Comparison of ENCODE assay signal across 11 cellular contexts in the genomic region with DNA sequence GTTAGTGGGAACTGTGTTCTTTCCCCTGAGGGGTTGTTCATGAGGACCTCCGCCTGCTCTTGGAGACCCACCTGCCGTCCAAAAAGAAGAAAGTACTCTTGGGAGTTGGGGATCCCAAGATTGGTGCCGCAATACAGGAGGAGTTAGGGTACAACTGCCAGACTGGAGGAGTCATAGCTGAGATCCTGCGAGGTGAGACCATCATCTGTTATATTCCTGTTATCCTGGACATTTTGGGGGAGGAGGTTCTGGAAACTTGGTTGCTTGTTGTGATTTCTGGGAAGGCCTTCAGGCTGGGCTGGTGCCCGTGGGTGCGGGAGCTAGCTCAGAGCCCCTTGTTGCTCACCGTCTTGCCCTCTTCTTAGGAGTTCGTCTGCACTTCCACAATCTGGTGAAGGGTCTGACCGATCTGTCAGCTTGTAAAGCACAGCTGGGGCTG. TPM values are rescaled to one million over a fixed set of nuclear protein-coding genes. Genes with fewer than 3 reads are reported as not detected.
DNase-seq lines count a peak whose midpoint lies in the region; ATAC-seq, FAIRE-seq and TF ChIP-seq lines count a peak whose summit lies in the region.
"Had no signal": no experiment of that assay in that cellular context is flagged by ENCODE, and none has a peak within 500 bp of the region (broad histone marks: within the 10 kb centered on the region; RNA-seq: fewer than 3 reads in every experiment).

No MANE protein-coding gene starts in this region.

- POLR2A ChIA-PET in A549 (lab: Yijun Ruan, JAX) = interaction anchor here (1.7 kb wide), 1 partner anchor 10 kb away, joined by 11 read pairs; the partner anchor contains the start of gene IDH3B

- peaks cover 28% of the 10 kb centered on the region for H3K4me1 Mint-ChIP-seq in activated T-helper 17 cell treated with anti-CD3 and anti-CD28 coated beads, Interleukin-2, amount 50 U/mL, for 72 hours
- H3K4me1 Mint-ChIP-seq in immature natural killer cell = peaks cover 29 to 45% of the 10 kb centered on the region in 2 donors

- H3K27ac Mint-ChIP-seq in activated T-helper 17 cell treated with anti-CD3 and anti-CD28 coated beads, Interleukin-2, amount 50 U/mL, for 72 hours = peak overlapping the region; percentile 89
- H3K27ac Mint-ChIP-seq in immature natural killer cell = peak overlapping the region in 3 of 6 donors; percentile 44 to 65 (median 57)

- no peak for TF ChIP-seq EP300 in A549 (IDR thresholded peaks at IDR 0.05)

- H3K27me3 ChIP-seq in GM23248 (replicated peaks; ENCODE audit: insufficient read depth) (no peaks in the 10 kb centered on the region), Peyer's patch (no peaks in the 10 kb centered on the region)

- H3F3A ChIP-seq in GM23248 (ENCODE audit: insufficient read depth) = peaks cover 55% of the 10 kb centered on the region

- no peaks in the 10 kb centered on the region for H4K20me1 ChIP-seq in GM23248 (ENCODE audit: insufficient read depth)

- peaks cover 39% of the 10 kb centered on the region for H3K36me3 ChIP-seq in GM23248 (ENCODE audit: low read depth)
- peaks cover 0 to 54% (median 0%) of the 10 kb centered on the region in 3 donors for H3K36me3 ChIP-seq in Peyer's patch

- H3K27ac ChIP-seq in A549 (peak overlapping the region; percentile 95 to 96; a peak in 5 of 6 replicates), GM23248 (no peak overlapping the region), Peyer's patch (no peak overlapping the region)

- CTCF ChIA-PET in A549 (lab: Yijun Ruan, JAX) = interaction anchor here (1.1 to 13.5 kb wide), 8 partner anchors 7 to 130 kb away, joined by 3 to 165 read pairs (median 6); partner anchors contain the start of gene IDH3B

- H3K27me3 Mint-ChIP-seq in activated T-helper 17 cell treated with anti-CD3 and anti-CD28 coated beads, Interleukin-2, amount 50 U/mL, for 72 hours = no peaks in the 10 kb centered on the region
- peaks cover 4 to 15% (median 12%) of the 10 kb centered on the region in 3 donors for H3K27me3 Mint-ChIP-seq in immature natural killer cell (ENCODE audit: low read depth in 3 of 3)

- H3K4me3 ChIP-seq in A549 = peak overlapping the region; percentile 78
- peak overlapping the region; percentile 89 for H3K4me3 ChIP-seq in GM23248
- H3K4me3 ChIP-seq in Peyer's patch = peak overlapping the region in 1 of 4 donors; percentile 97

- H3K9me3 ChIP-seq in A549 = no peaks in the 10 kb centered on the region
- H3K9me3 ChIP-seq in GM23248 (ENCODE audit: low read depth) = no peaks in the 10 kb centered on the region
- no peaks in the 10 kb centered on the region for H3K9me3 ChIP-seq in Peyer's patch

- no peak for DNase-seq in A549 (ENCODE audit: low read depth in 1 of 2, low spot score in 1 of 2)
- DNase-seq in GM23248 = no peak
- DNase-seq in immature natural killer cell = no peak
- DNase-seq in AML-193 (lab: John Stamatoyannopoulos, UW) = no peak
- DNase-seq in Peyer's patch = no peak
- DNase-seq in germinal center (ENCODE audit: low spot score) = no peak
- DNase-seq: activated CD4-positive, alpha-beta T cell treated with anti-CD3 and anti-CD28 coated beads for 4 hours; NCI-H1436; stimulated activated CD4-positive, alpha-beta T cell treated with anti-CD3 and anti-CD28 coated beads, Interleukin-4, amount 100 ng/mL, for 24 hours had no signal

- no peak for TF ChIP-seq RAD21 in A549 (conservative IDR thresholded peaks at IDR 0.05 in 1 of 2, IDR thresholded peaks at IDR 0.05 in 1 of 2)

- in situ Hi-C loops in GM23248 (cut with MboI) = no loop called here

- peak overlapping the region; percentile 81 for H3K4me3 Mint-ChIP-seq in activated T-helper 17 cell treated with anti-CD3 and anti-CD28 coated beads, Interleukin-2, amount 50 U/mL, for 72 hours
- H3K4me3 Mint-ChIP-seq in immature natural killer cell = peak overlapping the region; percentile 46 to 90 (median 87)

- H2AFZ ChIP-seq in GM23248 = no peak overlapping the region

- H3K4me1 ChIP-seq in A549 = peaks cover 34% of the 10 kb centered on the region
- H3K4me1 ChIP-seq in GM23248 (ENCODE audit: insufficient read depth) = peaks cover 4% of the 10 kb centered on the region; the same call in 1 of the 2 replicates
- peaks cover 0 to 26% (median 4%) of the 10 kb centered on the region in 4 donors for H3K4me1 ChIP-seq in Peyer's patch

- no peaks in the 10 kb centered on the region for H3K9me2 ChIP-seq in GM23248 (ENCODE audit: insufficient read depth)

- WGBS in A549 (ENCODE audit: missing lambda C conversion rate) = 57% methylated on average over 9 of the region's 9 CpGs
- WGBS in GM23248 (ENCODE audit: low coverage in 1 of 2, low lambda C conversion rate in 2 of 2, missing lambda C conversion rate in 2 of 2), 2 experiments = 77 to 79% methylated on average over 9 of the region's 9 CpGs

- no peak for TF ChIP-seq CTCF in A549 (IDR thresholded peaks at IDR 0.05)
- TF ChIP-seq CTCF in Peyer's patch (IDR thresholded peaks at IDR 0.05) = no peak

- peaks cover 75% of the 10 kb centered on the region for H3K36me3 Mint-ChIP-seq in activated T-helper 17 cell treated with anti-CD3 and anti-CD28 coated beads, Interleukin-2, amount 50 U/mL, for 72 hours (ENCODE audit: low read depth)
- peaks cover 33 to 46% (median 36%) of the 10 kb centered on the region in 3 donors for H3K36me3 Mint-ChIP-seq in immature natural killer cell

- no peaks in the 10 kb centered on the region for H3K9me3 Mint-ChIP-seq in activated T-helper 17 cell treated with anti-CD3 and anti-CD28 coated beads, Interleukin-2, amount 50 U/mL, for 72 hours
- H3K9me3 Mint-ChIP-seq in immature natural killer cell = no peaks in the 10 kb centered on the region

- peaks cover 69% of the 10 kb centered on the region for H3K79me2 ChIP-seq in GM23248 (ENCODE audit: insufficient read depth)

- no peak for TF ChIP-seq POLR2A in A549 (IDR thresholded peaks at IDR 0.05; ENCODE audit: low read length)
- TF ChIP-seq POLR2A in Peyer's patch (IDR thresholded peaks at IDR 0.05) = no peak

- no peak for ATAC-seq in A549
- ATAC-seq in activated T-helper 17 cell treated with anti-CD3 and anti-CD28 coated beads, Interleukin-2, amount 50 U/mL, for 72 hours (replicated peaks) = no peak
- ATAC-seq in esophagus mucosa = no peak

- H3K9ac ChIP-seq in GM23248 = peak overlapping the region; percentile 90

- FAIRE-seq in A549 (lab: Jason Lieb, UNC) = peak; percentile 32

- H3K4me2 ChIP-seq in A549 = peak overlapping the region; percentile 98
- H3K4me2 ChIP-seq in GM23248 (ENCODE audit: unreplicated experiment) = peak overlapping the region; percentile 98

TF ChIP-seq in A549, 52 proteins besides CTCF, POLR2A, EP300 and RAD21:
- TF ChIP-seq RFX5 (IDR thresholded peaks at IDR 0.05) = no peak

RNA-seq across cellular contexts. Expression of gene NOP56, which starts 2.0 kb away (rescaled TPM):
- polyA plus RNA-seq in A549 (2011; rRNA removed) (471 and 571 TPM in 2 replicates), A549 (2017; fragmentation: RNase III; extraction: RNeasy Plus Mini Kit Qiagen cat#74134 plus additional on column Dnase treatment) (658 to 761 TPM (median 681 TPM) in 3 replicates), GM23248 (2016; fragmentation: Nextera tagmentation; extraction: Ambion mirVana) (139 and 149 TPM in 2 replicates), immature natural killer cell (10 to 100 TPM; 69.5 to 94.8 (median 71.2) TPM)
- 493 and 522 TPM in 2 replicates for polyA plus RNA-seq in A549 (2012; cell fraction: cytosol; rRNA removed)
- 926 and 1,083 TPM in 2 replicates for polyA plus RNA-seq in A549 (2012; cell fraction: nucleus; rRNA removed)
- polyA minus RNA-seq in A549 (2011; rRNA and poly(A)+ RNA removed) = 526 and 546 TPM in 2 replicates
- total RNA-seq in GM23248 (2014; rRNA removed; shearing (Covaris generic)) = 123 and 130 TPM in 2 replicates
- 100 to 1,000 TPM; 261 to 583 TPM for total RNA-seq in activated T-helper 17 cell treated with anti-CD3 and anti-CD28 coated beads, Interleukin-2, amount 50 U/mL, for 72 hours
- total RNA-seq in esophagus mucosa (119 TPM), Peyer's patch (100 to 1,000 TPM in 2 of 4 donors, 10 to 100 TPM in 2; 53.8 to 289 (median 94.2) TPM)

RNA-seq across cellular contexts. Expression of gene IDH3B, which starts 9.6 kb away (rescaled TPM):
- polyA plus RNA-seq in A549 (2011; rRNA removed) (188 and 200 TPM in 2 replicates), A549 (2017; fragmentation: RNase III; extraction: RNeasy Plus Mini Kit Qiagen cat#74134 plus additional on column Dnase treatment) (141 to 154 TPM (median 149 TPM) in 3 replicates), GM23248 (2016; fragmentation: Nextera tagmentation; extraction: Ambion mirVana) (75.6 and 79.5 TPM in 2 replicates), immature natural killer cell (100 to 1,000 TPM; 110 to 185 (median 133) TPM)
- polyA plus RNA-seq in A549 (2012; cell fraction: cytosol; rRNA removed) = 252 and 259 TPM in 2 replicates
- 494 and 609 TPM in 2 replicates for polyA plus RNA-seq in A549 (2012; cell fraction: nucleus; rRNA removed)
- polyA minus RNA-seq in A549 (2011; rRNA and poly(A)+ RNA removed) = 164 and 170 TPM in 2 replicates
- 76.3 and 91.1 TPM in 2 replicates for total RNA-seq in GM23248 (2014; rRNA removed; shearing (Covaris generic))
- total RNA-seq in activated T-helper 17 cell treated with anti-CD3 and anti-CD28 coated beads, Interleukin-2, amount 50 U/mL, for 72 hours = 100 to 1,000 TPM in 1 of 2 donors, 10 to 100 TPM in 1; 85.7 to 123 TPM
- total RNA-seq in esophagus mucosa (60.7 TPM), Peyer's patch (100 to 1,000 TPM; 113 to 156 (median 134) TPM)

RNA-seq across cellular contexts. Expression of gene EBF4, which starts 38.2 kb away (rescaled TPM):
- polyA plus RNA-seq in A549 (2011; rRNA removed) (2.2 and 2.9 TPM in 2 replicates), A549 (2017; fragmentation: RNase III; extraction: RNeasy Plus Mini Kit Qiagen cat#74134 plus additional on column Dnase treatment) (1.5 to 3.2 TPM (median 2.8 TPM) in 3 replicates), GM23248 (2016; fragmentation: Nextera tagmentation; extraction: Ambion mirVana) (0.36 TPM in 1 of 2 replicates, not detected in the other), immature natural killer cell (1 to 10 TPM; 1.3 to 1.8 (median 1.7) TPM)
- 1.1 and 1.8 TPM in 2 replicates for polyA plus RNA-seq in A549 (2012; cell fraction: cytosol; rRNA removed)
- polyA plus RNA-seq in A549 (2012; cell fraction: nucleus; rRNA removed) = 7.8 and 8.6 TPM in 2 replicates
- 2.6 and 4.5 TPM in 2 replicates for polyA minus RNA-seq in A549 (2011; rRNA and poly(A)+ RNA removed)
- 0.76 TPM in 1 of 2 replicates, not detected in the other for total RNA-seq in GM23248 (2014; rRNA removed; shearing (Covaris generic))
- total RNA-seq in activated T-helper 17 cell treated with anti-CD3 and anti-CD28 coated beads, Interleukin-2, amount 50 U/mL, for 72 hours = 1 to 10 TPM; 3.6 to 4.9 TPM
- total RNA-seq in esophagus mucosa (1.7 TPM), Peyer's patch (10 to 100 TPM in 1 of 4 donors, 1 to 10 TPM in 3; 1.4 to 17.3 (median 5.1) TPM)

Comparison
In these comparisons a context has a peak if more than half of its experiments do, and no peak if none do; other contexts are left out.
1. H3K27ac ChIP-seq: peak in A549 (2 of 2); none in GM23248 (single experiment) and Peyer's patch (0 of 4).